ENCODE assay signal across 30 cellular contexts in the genomic region with DNA sequence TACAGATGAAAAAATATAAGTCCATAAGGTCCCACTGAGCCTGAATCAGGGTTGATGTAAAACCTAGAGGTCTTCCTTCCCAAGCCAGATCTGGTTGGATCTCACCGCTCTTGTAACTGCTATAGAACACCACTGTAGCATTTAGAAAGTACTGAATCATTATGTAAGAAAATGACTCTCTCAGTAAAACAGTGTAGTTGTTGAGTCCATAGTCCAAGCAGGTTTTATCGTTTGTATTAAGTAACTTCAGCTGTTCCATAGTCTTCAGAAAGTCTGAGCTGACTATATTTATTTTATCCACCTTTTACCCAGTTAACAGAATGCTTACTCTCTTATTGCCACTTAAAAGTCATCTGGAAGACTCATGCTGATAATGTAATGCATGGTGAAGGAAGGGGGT.
"Had no signal": no experiment of that assay in that cellular context is flagged by ENCODE, and none has a peak within 500 bp of the region (broad histone marks: within the 10 kb centered on the region; RNA-seq: fewer than 3 reads in every experiment).

No MANE protein-coding gene starts in this region.

- H3K4me3 ChIP-seq: adrenal gland, gastroesophageal sphincter, left ventricle myocardium inferior, mucosa of descending colon, ovary, psoas muscle, stomach, thyroid gland, upper lobe of right lung had no signal

- H3K27ac Mint-ChIP-seq: activated naive CD4-positive, alpha-beta T cell treated with anti-CD3 and anti-CD28 coated beads for 36 hours; activated naive CD8-positive, alpha-beta T cell treated with anti-CD3 and anti-CD28 coated beads for 36 hours; activated T-cell treated with anti-CD3 and anti-CD28 coated beads, Interleukin-2, amount 50 U/mL, for 72 hours; effector memory CD8-positive, alpha-beta T cell; nephron progenitor cell; stimulated activated naive B cell treated with anti-CD40 and anti-IgM and Interleukin-4, amounts not matched to agents 10 μg/mL and 1 μg/mL and 100 μg/mL, for 72 hours had no signal

- H3K36me3 ChIP-seq: adrenal gland, brain microvascular endothelial cell, gastroesophageal sphincter, left ventricle myocardium inferior, neutrophil, ovary, stomach, thyroid gland, upper lobe of right lung had no signal

- H3K4me3 Mint-ChIP-seq: activated naive CD4-positive, alpha-beta T cell treated with anti-CD3 and anti-CD28 coated beads for 36 hours; activated naive CD8-positive, alpha-beta T cell treated with anti-CD3 and anti-CD28 coated beads for 36 hours; activated T-cell treated with anti-CD3 and anti-CD28 coated beads, Interleukin-2, amount 50 U/mL, for 72 hours; effector memory CD8-positive, alpha-beta T cell; immature natural killer cell; nephron progenitor cell; stimulated activated naive B cell treated with anti-CD40 and anti-IgM and Interleukin-4, amounts not matched to agents 10 μg/mL and 1 μg/mL and 100 μg/mL, for 72 hours had no signal

- H3K27ac ChIP-seq: adrenal gland, brain microvascular endothelial cell, gastroesophageal sphincter, left ventricle myocardium inferior, neutrophil, ovary, psoas muscle, stomach, thyroid gland, upper lobe of right lung had no signal

- DNase-seq: activated CD4-positive, alpha-beta T cell treated with anti-CD3 and anti-CD28 coated beads for 4 hours; activated CD4-positive, alpha-beta T cell treated with anti-CD3 and anti-CD28 coated beads, Interleukin-2, amount 50 U/mL, for 4 hours; activated CD4-positive, CD25-positive, alpha-beta regulatory T cell; activated effector memory CD4-positive, alpha-beta T cell treated with Interleukin-2 at 50 U/mL for 16 hours; activated naive CD4-positive, alpha-beta T cell treated with anti-CD3 and anti-CD28 coated beads for 36 hours; activated naive CD8-positive, alpha-beta T cell treated with anti-CD3 and anti-CD28 coated beads for 36 hours; activated T-cell treated with anti-CD3 and anti-CD28 coated beads for 4 hours; activated T-cell treated with anti-CD3 and anti-CD28 coated beads, Interleukin-2, amount 50 U/mL, for 72 hours; adrenal gland; aorta; brain microvascular endothelial cell; caudate nucleus; cortex of kidney; effector memory CD8-positive, alpha-beta T cell; hippocampal formation; immature natural killer cell; kidney glomerular epithelial cell; left ventricle myocardium inferior; mucosa of descending colon; nephron progenitor cell; ovary; psoas muscle; stimulated activated CD4-positive, alpha-beta T cell treated with anti-CD3 and anti-CD28 coated beads, Interleukin-15, amount 100 ng/mL, for 24 hours; stimulated activated CD4-positive, alpha-beta T cell treated with anti-CD3 and anti-CD28 coated beads, Interleukin-2, amount 100 ng/mL, for 24 hours; stimulated activated naive B cell treated with anti-CD40 and anti-IgM and Interleukin-4, amounts not matched to agents 10 μg/mL and 1 μg/mL and 100 μg/mL, for 72 hours; stomach; thyroid gland; upper lobe of right lung had no signal

- H3K27me3 Mint-ChIP-seq: activated naive CD8-positive, alpha-beta T cell treated with anti-CD3 and anti-CD28 coated beads for 36 hours; effector memory CD8-positive, alpha-beta T cell; stimulated activated naive B cell treated with anti-CD40 and anti-IgM and Interleukin-4, amounts not matched to agents 10 μg/mL and 1 μg/mL and 100 μg/mL, for 72 hours had no signal

- H3K4me1 ChIP-seq: adrenal gland, gastroesophageal sphincter, left ventricle myocardium inferior, psoas muscle, stomach, thyroid gland, upper lobe of right lung had no signal

- H3K9me3 Mint-ChIP-seq: activated naive CD4-positive, alpha-beta T cell treated with anti-CD3 and anti-CD28 coated beads for 36 hours; activated naive CD8-positive, alpha-beta T cell treated with anti-CD3 and anti-CD28 coated beads for 36 hours; activated T-cell treated with anti-CD3 and anti-CD28 coated beads, Interleukin-2, amount 50 U/mL, for 72 hours; effector memory CD8-positive, alpha-beta T cell; immature natural killer cell; nephron progenitor cell; stimulated activated naive B cell treated with anti-CD40 and anti-IgM and Interleukin-4, amounts not matched to agents 10 μg/mL and 1 μg/mL and 100 μg/mL, for 72 hours had no signal

- H3K9me3 ChIP-seq: adrenal gland, gastroesophageal sphincter, left ventricle myocardium inferior, mucosa of descending colon, neutrophil, ovary, psoas muscle, stomach, thyroid gland, upper lobe of right lung had no signal

- ATAC-seq: activated T-cell treated with anti-CD3 and anti-CD28 coated beads, Interleukin-2, amount 50 U/mL, for 72 hours; effector memory CD8-positive, alpha-beta T cell; gastroesophageal sphincter; mucosa of descending colon; psoas muscle; stimulated activated naive B cell treated with anti-CD40 and anti-IgM and Interleukin-4, amounts not matched to agents 10 μg/mL and 1 μg/mL and 100 μg/mL, for 72 hours; upper lobe of right lung had no signal

- H3K27me3 ChIP-seq: adrenal gland, brain microvascular endothelial cell, gastroesophageal sphincter, neutrophil, ovary, stomach, thyroid gland, upper lobe of right lung had no signal

- H3K4me1 Mint-ChIP-seq: nephron progenitor cell had no signal
